Comparison of ENCODE assay signal across 14 cellular contexts in genomic region chr4:40427138-40427537, GRCh38.
"Had no signal": no experiment of that assay in that cellular context is flagged by ENCODE, and none has a peak within 500 bp of the region (broad histone marks: within the 10 kb centered on the region; RNA-seq: fewer than 3 reads in every experiment).

No MANE protein-coding gene starts in this region.

- H3K27ac ChIP-seq: gastrocnemius medialis, heart right ventricle, lower lobe of right lung had no signal

- H3K4me1 Mint-ChIP-seq: mesothelial cell of epicardium; stimulated activated memory B cell treated with anti-CD40 and anti-IgM and Interleukin-4, amounts not matched to agents 10 μg/mL and 1 μg/mL and 100 μg/mL, for 72 hours had no signal

- H3K9me3 Mint-ChIP-seq: mesothelial cell of epicardium had no signal

- H3K36me3 ChIP-seq: gastrocnemius medialis had no signal

- H3K27me3 Mint-ChIP-seq: stimulated activated memory B cell treated with anti-CD40 and anti-IgM and Interleukin-4, amounts not matched to agents 10 μg/mL and 1 μg/mL and 100 μg/mL, for 72 hours; T-helper 17 cell had no signal

- H3K4me3 ChIP-seq: gastrocnemius medialis, heart right ventricle, lower lobe of right lung had no signal

- DNase-seq: activated CD4-positive, alpha-beta T cell treated with anti-CD3 and anti-CD28 coated beads, Interleukin-2, amount 50 U/mL, for 4 hours; activated CD4-positive, CD25-positive, alpha-beta regulatory T cell treated with anti-CD3 and anti-CD28 coated beads, Interleukin-2, amount 50 U/mL, for 72 hours; activated naive CD4-positive, alpha-beta T cell treated with anti-CD3 and anti-CD28 coated beads, Interleukin-2, amount 50 U/mL, for 16 hours; activated T-cell treated with anti-CD3 and anti-CD28 coated beads, Interleukin-2, amount 50 U/mL, for 1 hour; erythroblast; gastrocnemius medialis; heart right ventricle; left cardiac atrium; lower lobe of right lung; stimulated activated CD4-positive, alpha-beta T cell treated with anti-CD3 and anti-CD28 coated beads, Interleukin-2, amount 100 ng/mL, for 48 hours; T-helper 17 cell; trophoblast cell had no signal

- H3K4me3 Mint-ChIP-seq: mesothelial cell of epicardium; stimulated activated memory B cell treated with anti-CD40 and anti-IgM and Interleukin-4, amounts not matched to agents 10 μg/mL and 1 μg/mL and 100 μg/mL, for 72 hours; T-helper 17 cell had no signal

- H3K27ac Mint-ChIP-seq: mesothelial cell of epicardium; stimulated activated memory B cell treated with anti-CD40 and anti-IgM and Interleukin-4, amounts not matched to agents 10 μg/mL and 1 μg/mL and 100 μg/mL, for 72 hours; T-helper 17 cell had no signal
